Comparison of ENCODE assay signal across 27 cellular contexts in the genomic region with DNA sequence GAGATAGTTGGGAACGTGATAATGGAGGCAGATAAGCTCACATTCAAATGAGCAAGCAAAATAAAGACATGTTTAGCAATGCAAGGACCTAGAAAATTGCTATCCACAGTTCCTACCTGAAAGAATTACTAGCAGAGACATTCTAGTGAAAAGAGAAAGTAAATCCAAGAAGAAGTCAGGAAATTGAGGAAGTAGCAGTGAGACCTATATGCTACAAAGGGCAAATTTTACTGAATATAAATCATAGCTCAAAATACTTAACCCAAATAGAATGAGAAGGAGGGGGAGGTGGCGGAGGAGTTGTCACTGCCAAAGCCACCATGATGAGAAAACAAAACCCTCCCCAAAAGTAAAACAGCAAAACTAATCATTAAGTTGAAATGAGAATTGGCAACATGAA.
"Had no signal": no experiment of that assay in that cellular context is flagged by ENCODE, and none has a peak within 500 bp of the region (broad histone marks: within the 10 kb centered on the region; RNA-seq: fewer than 3 reads in every experiment).

No MANE protein-coding gene starts in this region.

- H3K27ac ChIP-seq: adrenal gland, breast epithelium, SK-N-MC had no signal

- ATAC-seq: activated CD8-positive, alpha-beta T cell treated with anti-CD3 and anti-CD28 coated beads, Interleukin-2, amount 10 ng/mL, durations not matched to agents 7 days and 5 days; Panc1; Right ventricle myocardium inferior; WTC11 had no signal

- DNase-seq: activated CD4-positive, alpha-beta T cell treated with anti-CD3 and anti-CD28 coated beads for 48 hours; activated CD4-positive, alpha-beta T cell treated with anti-CD3 and anti-CD28 coated beads, Interleukin-2, amount 50 U/mL, for 4 hours; activated CD4-positive, CD25-positive, alpha-beta regulatory T cell treated with anti-CD3 and anti-CD28 coated beads, Interleukin-2, amount 50 U/mL, for 72 hours; activated CD8-positive, alpha-beta memory T cell treated with anti-CD3 and anti-CD28 coated beads, Interleukin-2, amount 50 U/mL, for 48 hours; activated CD8-positive, alpha-beta T cell treated with anti-CD3 and anti-CD28 coated beads, Interleukin-2, amount 10 ng/mL, durations not matched to agents 7 days and 5 days; activated naive CD4-positive, alpha-beta T cell treated with anti-CD3 and anti-CD28 coated beads, Interleukin-2, amount 50 U/mL, for 16 hours; activated naive CD8-positive, alpha-beta T cell treated with anti-CD3 and anti-CD28 coated beads, Interleukin-2, amount 10 ng/mL, durations not matched to agents 7 days and 5 days; activated T-cell treated with anti-CD3 and anti-CD28 coated beads, Interleukin-2, amount 50 U/mL, for 1 hour; adrenal gland; anterior cingulate cortex; caudate nucleus; Karpas-422; NCI-H1105; NCI-H1436; NCI-H1694 treated with DMSO at 0.1 percent for 48 hours; NCI-H2029 treated with DMSO at 0.1 percent for 48 hours; NCI-H345; NCI-H510A; NCI-H69; NK-92 treated with Interleukin-12 subunit alpha and Interleukin-12 subunit beta, amount 100 ng/mL, for 24 hours; RPMI8226; T-helper 1 cell had no signal

- H3K4me3 ChIP-seq: adrenal gland, breast epithelium, SK-N-MC had no signal

- H3K36me3 ChIP-seq: adrenal gland, breast epithelium had no signal

- H3K27me3 ChIP-seq: adrenal gland, breast epithelium had no signal

- H3K9me3 ChIP-seq: adrenal gland, breast epithelium had no signal

- H3K4me1 ChIP-seq: adrenal gland, breast epithelium had no signal
